Comparison of ENCODE assay signal across 36 cellular contexts in genomic region chr5:6471252-6471651, GRCh38. TPM values are rescaled to one million over a fixed set of nuclear protein-coding genes. Genes with fewer than 3 reads are reported as not detected.
"Had no signal": no experiment of that assay in that cellular context is flagged by ENCODE, and none has a peak within 500 bp of the region (broad histone marks: within the 10 kb centered on the region; RNA-seq: fewer than 3 reads in every experiment).

No MANE protein-coding gene starts in this region.

- DNase-seq: activated B cell treated with CpG ODN at 0.5 μM for 24 hours; activated CD4-positive, alpha-beta T cell treated with anti-CD3 and anti-CD28 coated beads for 4 hours; activated CD4-positive, alpha-beta T cell treated with anti-CD3 and anti-CD28 coated beads, Interleukin-2, amount 10 ng/mL, durations not matched to agents 7 days and 5 days; activated CD4-positive, alpha-beta T cell treated with anti-CD3 and anti-CD28 coated beads, Interleukin-2, amount 50 U/mL, for 48 hours; activated CD4-positive, CD25-positive, alpha-beta regulatory T cell treated with anti-CD3 and anti-CD28 coated beads, Interleukin-2, amount 50 U/mL, for 72 hours; activated CD8-positive, alpha-beta T cell treated with anti-CD3 and anti-CD28 coated beads for 36 hours; activated effector memory CD4-positive, alpha-beta T cell treated with anti-CD3 and anti-CD28 coated beads, Interleukin-2, amount 50 U/mL, for 16 hours; activated gamma-delta T cell treated with Interleukin-2 at 50 U/mL for 16 hours; activated naive CD4-positive, alpha-beta T cell; activated naive CD4-positive, alpha-beta T cell treated with anti-CD3 and anti-CD28 coated beads for 36 hours; activated naive CD4-positive, alpha-beta T cell treated with anti-CD3 and anti-CD28 coated beads, Interleukin-2, amount 50 U/mL, for 16 hours; activated naive CD8-positive, alpha-beta T cell treated with anti-CD3 and anti-CD28 coated beads for 36 hours; activated T-cell treated with anti-CD3 and anti-CD28 coated beads for 4 hours; activated T-cell treated with anti-CD3 and anti-CD28 coated beads, Interleukin-2, amount 50 U/mL, for 1 hour; activated T-cell treated with anti-CD3 and anti-CD28 coated beads, Interleukin-2, amount 50 U/mL, for 4 hours; activated T-cell treated with anti-CD3 and anti-CD28 coated beads, Interleukin-2, amount 50 U/mL, for 72 hours; amniotic stem cell; aorta; body of pancreas; brain microvascular endothelial cell; caudate nucleus; cerebellar nuclear complex; SW 1271; T-helper 1 cell; T-helper 2 cell; T-helper 9 cell had no signal

- H3K4me3 Mint-ChIP-seq: activated B cell treated with CpG ODN at 0.5 μM for 24 hours; activated CD4-positive, alpha-beta T cell treated with anti-CD3 and anti-CD28 coated beads, Interleukin-2, amount 10 ng/mL, durations not matched to agents 7 days and 5 days; activated CD8-positive, alpha-beta T cell treated with anti-CD3 and anti-CD28 coated beads for 36 hours; activated naive CD4-positive, alpha-beta T cell treated with anti-CD3 and anti-CD28 coated beads for 36 hours; activated naive CD8-positive, alpha-beta T cell treated with anti-CD3 and anti-CD28 coated beads for 36 hours; activated T-cell treated with anti-CD3 and anti-CD28 coated beads, Interleukin-2, amount 50 U/mL, for 4 hours; activated T-cell treated with anti-CD3 and anti-CD28 coated beads, Interleukin-2, amount 50 U/mL, for 72 hours; activated T-helper 1 cell treated with anti-CD3 and anti-CD28 coated beads, Interleukin-12 subunit alpha, Interleukin-12 subunit beta, Interleukin-2, Interleukin-4 antibody, amounts not matched to agents 30 ng/mL and 10 ng/mL and 1 ng/mL, durations not matched to agents 14 hours and 24 hours and 36 hours; activated T-helper 17 cell treated with anti-CD3 and anti-CD28 coated beads, Interleukin-2, amount 50 U/mL, for 72 hours; central memory CD8-positive, alpha-beta T cell; T-helper 1 cell treated with Interleukin-12 subunit alpha and Interleukin-12 subunit beta and Interleukin-4 antibody, amounts not matched to agents 30 μg/mL and 1 μg/mL, for 36 hours; T-helper 2 cell treated with Interferon-gamma antibody and Interleukin-4, amounts not matched to agents 5 μg/mL and 100 μg/mL, for 36 hours had no signal

- H3K9me3 ChIP-seq: adrenal gland, body of pancreas, breast epithelium had no signal

- H3K27me3 ChIP-seq: adrenal gland, body of pancreas, brain microvascular endothelial cell, breast epithelium had no signal

- H3K4me1 ChIP-seq: adrenal gland, breast epithelium had no signal

- H3K36me3 Mint-ChIP-seq: activated naive CD8-positive, alpha-beta T cell treated with anti-CD3 and anti-CD28 coated beads for 36 hours had no signal

- ATAC-seq: activated CD8-positive, alpha-beta T cell treated with anti-CD3 and anti-CD28 coated beads for 36 hours; activated naive CD4-positive, alpha-beta T cell treated with anti-CD3 and anti-CD28 coated beads, Interleukin-2, amount 50 U/mL, for 72 hours; activated T-cell treated with anti-CD3 and anti-CD28 coated beads, Interleukin-2, amount 50 U/mL, for 4 hours; activated T-cell treated with anti-CD3 and anti-CD28 coated beads, Interleukin-2, amount 50 U/mL, for 72 hours; activated T-helper 17 cell treated with anti-CD3 and anti-CD28 coated beads, Interleukin-2, amount 50 U/mL, for 72 hours; body of pancreas had no signal

- H3K27ac ChIP-seq: adrenal gland, body of pancreas, brain microvascular endothelial cell, breast epithelium, VCaP had no signal

- H3K27me3 Mint-ChIP-seq: activated naive CD8-positive, alpha-beta T cell treated with anti-CD3 and anti-CD28 coated beads for 36 hours had no signal

- H3K27ac Mint-ChIP-seq: activated B cell treated with CpG ODN at 0.5 μM for 24 hours; activated CD4-positive, alpha-beta T cell treated with anti-CD3 and anti-CD28 coated beads, Interleukin-2, amount 10 ng/mL, durations not matched to agents 7 days and 5 days; activated CD8-positive, alpha-beta T cell treated with anti-CD3 and anti-CD28 coated beads for 36 hours; activated naive CD4-positive, alpha-beta T cell treated with anti-CD3 and anti-CD28 coated beads for 36 hours; activated naive CD4-positive, alpha-beta T cell treated with anti-CD3 and anti-CD28 coated beads, Interleukin-2, amount 50 U/mL, for 72 hours; activated naive CD8-positive, alpha-beta T cell treated with anti-CD3 and anti-CD28 coated beads for 36 hours; activated T-cell treated with anti-CD3 and anti-CD28 coated beads, Interleukin-2, amount 50 U/mL, for 72 hours; activated T-helper 1 cell treated with anti-CD3 and anti-CD28 coated beads, Interleukin-12 subunit alpha, Interleukin-12 subunit beta, Interleukin-2, Interleukin-4 antibody, amounts not matched to agents 30 ng/mL and 10 ng/mL and 1 ng/mL, durations not matched to agents 14 hours and 24 hours and 36 hours; activated T-helper 17 cell treated with anti-CD3 and anti-CD28 coated beads, Interleukin-2, amount 50 U/mL, for 72 hours; T-helper 1 cell treated with Interleukin-12 subunit alpha and Interleukin-12 subunit beta and Interleukin-4 antibody, amounts not matched to agents 30 μg/mL and 1 μg/mL, for 36 hours; T-helper 2 cell treated with Interferon-gamma antibody and Interleukin-4, amounts not matched to agents 5 μg/mL and 100 μg/mL, for 36 hours had no signal

- H3K9me3 Mint-ChIP-seq: activated B cell treated with CpG ODN at 0.5 μM for 24 hours; activated CD4-positive, alpha-beta T cell treated with anti-CD3 and anti-CD28 coated beads, Interleukin-2, amount 10 ng/mL, durations not matched to agents 7 days and 5 days; activated CD8-positive, alpha-beta T cell treated with anti-CD3 and anti-CD28 coated beads for 36 hours; activated T-cell treated with anti-CD3 and anti-CD28 coated beads, Interleukin-2, amount 50 U/mL, for 4 hours; activated T-cell treated with anti-CD3 and anti-CD28 coated beads, Interleukin-2, amount 50 U/mL, for 72 hours; activated T-helper 1 cell treated with anti-CD3 and anti-CD28 coated beads, Interleukin-12 subunit alpha, Interleukin-12 subunit beta, Interleukin-2, Interleukin-4 antibody, amounts not matched to agents 30 ng/mL and 10 ng/mL and 1 ng/mL, durations not matched to agents 14 hours and 24 hours and 36 hours; activated T-helper 17 cell treated with anti-CD3 and anti-CD28 coated beads, Interleukin-2, amount 50 U/mL, for 72 hours; central memory CD8-positive, alpha-beta T cell; T-helper 1 cell treated with Interleukin-12 subunit alpha and Interleukin-12 subunit beta and Interleukin-4 antibody, amounts not matched to agents 30 μg/mL and 1 μg/mL, for 36 hours; T-helper 2 cell treated with Interferon-gamma antibody and Interleukin-4, amounts not matched to agents 5 μg/mL and 100 μg/mL, for 36 hours had no signal

- H3K4me3 ChIP-seq: adrenal gland, body of pancreas, breast epithelium had no signal

- H3K4me1 Mint-ChIP-seq: activated B cell treated with CpG ODN at 0.5 μM for 24 hours; activated CD4-positive, alpha-beta T cell treated with anti-CD3 and anti-CD28 coated beads, Interleukin-2, amount 10 ng/mL, durations not matched to agents 7 days and 5 days; activated naive CD8-positive, alpha-beta T cell treated with anti-CD3 and anti-CD28 coated beads for 36 hours; activated T-helper 17 cell treated with anti-CD3 and anti-CD28 coated beads, Interleukin-2, amount 50 U/mL, for 72 hours; central memory CD8-positive, alpha-beta T cell had no signal

- H3K36me3 ChIP-seq: adrenal gland, brain microvascular endothelial cell, breast epithelium had no signal

RNA-seq across cellular contexts. Expression of gene UBE2QL1, which starts 22.6 kb away (rescaled TPM):
- total RNA-seq: activated CD4-positive, alpha-beta T cell treated with anti-CD3 and anti-CD28 coated beads, Interleukin-2, amount 10 ng/mL, durations not matched to agents 7 days and 5 days; activated CD8-positive, alpha-beta memory T cell treated with anti-CD3 and anti-CD28 coated beads for 36 hours; activated CD8-positive, alpha-beta T cell treated with anti-CD3 and anti-CD28 coated beads for 36 hours; activated naive CD4-positive, alpha-beta T cell treated with anti-CD3 and anti-CD28 coated beads for 36 hours; activated naive CD4-positive, alpha-beta T cell treated with anti-CD3 and anti-CD28 coated beads, Interleukin-2, amount 50 U/mL, for 72 hours; activated naive CD8-positive, alpha-beta T cell treated with anti-CD3 and anti-CD28 coated beads for 36 hours; activated T-cell treated with anti-CD3 and anti-CD28 coated beads, Interleukin-2, amount 50 U/mL, for 4 hours; activated T-helper 17 cell treated with anti-CD3 and anti-CD28 coated beads, Interleukin-2, amount 50 U/mL, for 72 hours had no signal
